ENCODE assay signal across 8 cellular contexts in the genomic region with DNA sequence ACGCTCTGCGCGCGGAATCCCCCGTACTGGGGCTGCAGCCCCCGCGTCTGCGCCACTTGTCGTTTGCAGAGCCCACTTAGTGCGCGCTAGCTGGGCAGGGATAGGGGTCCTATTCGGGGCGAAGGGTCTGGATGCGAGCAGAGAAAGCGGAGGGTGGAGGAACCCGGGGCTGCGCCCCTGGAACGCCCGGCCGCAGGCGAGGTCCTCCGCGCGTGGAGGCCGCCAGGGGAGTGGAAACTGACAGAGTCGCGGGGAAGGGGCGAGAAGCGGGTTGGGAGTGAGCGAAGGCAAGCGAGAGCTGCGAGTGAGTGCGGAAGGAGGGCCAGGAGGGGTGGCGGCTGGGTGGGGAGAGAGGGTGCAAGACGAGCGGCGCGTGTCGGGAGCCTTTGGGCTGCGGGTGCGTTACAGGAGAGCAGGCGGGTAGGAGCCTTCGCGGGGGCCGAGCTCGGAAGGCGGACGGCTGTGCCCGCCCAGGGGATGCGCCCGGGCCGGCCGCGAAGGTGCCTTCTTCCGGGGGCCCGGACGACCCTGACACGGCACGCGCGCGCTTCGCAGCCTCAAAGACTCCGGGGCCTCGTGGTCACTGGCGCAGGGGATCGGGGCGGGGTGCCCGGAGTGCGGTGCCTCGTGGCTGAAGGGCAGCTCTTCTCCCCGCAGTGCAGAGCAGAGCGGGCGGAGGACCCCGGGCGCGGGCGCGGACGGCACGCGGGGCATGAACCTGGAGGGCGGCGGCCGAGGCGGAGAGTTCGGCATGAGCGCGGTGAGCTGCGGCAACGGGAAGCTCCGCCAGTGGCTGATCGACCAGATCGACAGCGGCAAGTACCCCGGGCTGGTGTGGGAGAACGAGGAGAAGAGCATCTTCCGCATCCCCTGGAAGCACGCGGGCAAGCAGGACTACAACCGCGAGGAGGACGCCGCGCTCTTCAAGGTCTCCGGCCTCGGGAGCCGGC. TPM values are rescaled to one million over a fixed set of nuclear protein-coding genes. Genes with fewer than 3 reads are reported as not detected.
DNase-seq lines count a peak whose midpoint lies in the region; ATAC-seq and TF ChIP-seq lines count a peak whose summit lies in the region.

No MANE protein-coding gene starts in this region.

- peak; percentile 57 for DNase-seq in activated CD4-positive, alpha-beta T cell treated with anti-CD3 and anti-CD28 coated beads for 36 hours
- no peak for DNase-seq in activated CD4-positive, alpha-beta T cell treated with anti-CD3 and anti-CD28 coated beads for 1 hour
- DNase-seq in mesenteric fat pad (ENCODE audit: low spot score) (peak; percentile 81), ureter (ENCODE audit: low spot score) (peak; percentile 41), GM10266 (ENCODE audit: extremely low spot score) (no peak)

- H3K9me3 Mint-ChIP-seq in activated CD4-positive, alpha-beta T cell treated with anti-CD3 and anti-CD28 coated beads for 36 hours (ENCODE audit: low read depth), result no peaks in the 10 kb centered on the region
- peaks cover 0 to 4% (median 0%) of the 10 kb centered on the region in 5 experiments for H3K9me3 Mint-ChIP-seq in brain

- CTCF ChIA-PET in activated CD4-positive, alpha-beta T cell treated with anti-CD3 and anti-CD28 coated beads for 36 hours (lab: Charles Lee), result interaction anchor here (0.9 to 2.3 kb wide), 8 partner anchors 10 to 204 kb away, joined by 3 to 12 read pairs (median 4); no protein-coding TSS in a partner anchor

- peaks cover 3% of the 10 kb centered on the region for H3K27me3 Mint-ChIP-seq in activated CD4-positive, alpha-beta T cell treated with anti-CD3 and anti-CD28 coated beads for 36 hours
- peaks cover 95% of the 10 kb centered on the region for H3K27me3 Mint-ChIP-seq in brain

- peak overlapping the region; percentile 88 for H3K27ac Mint-ChIP-seq in activated CD4-positive, alpha-beta T cell treated with anti-CD3 and anti-CD28 coated beads for 36 hours
- no peak overlapping the region for H3K27ac Mint-ChIP-seq in brain

- POLR2A ChIA-PET in activated CD4-positive, alpha-beta T cell treated with anti-CD3 and anti-CD28 coated beads for 36 hours (lab: Charles Lee), result interaction anchor here (0.9 to 7.5 kb wide), 21 partner anchors 10 to 208 kb away, joined by 3 to 121 read pairs (median 8); no protein-coding TSS in a partner anchor

- H3K36me3 Mint-ChIP-seq in activated CD4-positive, alpha-beta T cell treated with anti-CD3 and anti-CD28 coated beads for 36 hours (ENCODE audit: low read depth), result peaks cover 52% of the 10 kb centered on the region
- H3K36me3 Mint-ChIP-seq in brain, result no peaks in the 10 kb centered on the region

- peak overlapping the region; percentile 94 for H3K4me3 Mint-ChIP-seq in activated CD4-positive, alpha-beta T cell treated with anti-CD3 and anti-CD28 coated beads for 36 hours
- H3K4me3 Mint-ChIP-seq in brain, result peak overlapping the region; percentile 57 to 79 (median 71)

- H3K4me1 Mint-ChIP-seq in activated CD4-positive, alpha-beta T cell treated with anti-CD3 and anti-CD28 coated beads for 36 hours, result peaks cover 57% of the 10 kb centered on the region
- peaks cover 19% of the 10 kb centered on the region for H3K4me1 Mint-ChIP-seq in brain

- intact Hi-C loops in activated CD4-positive, alpha-beta T cell treated with anti-CD3 and anti-CD28 coated beads for 36 hours (cut with DNase I, micrococcal nuclease), result loop anchor here (5.0 kb wide), 2 partner anchors 295 to 990 kb away; no protein-coding TSS in a partner anchor

- TF ChIP-seq CTCF in brain (conservative IDR thresholded peaks at IDR 0.05), result no peak
- TF ChIP-seq CTCF in GM10266 (IDR thresholded peaks at IDR 0.05; ENCODE audit: control insufficient read depth, insufficient read depth, low read depth, missing control alignments), result no peak

- no peak for ATAC-seq in activated CD4-positive, alpha-beta T cell treated with anti-CD3 and anti-CD28 coated beads for 36 hours
- ATAC-seq in HG03097 (IDR thresholded peaks at IDR 0.05; ENCODE audit: low FRiP score, unreplicated experiment) (no peak), GM18520 (IDR thresholded peaks at IDR 0.05; ENCODE audit: unreplicated experiment) (no peak)

RNA-seq across cellular contexts. Expression of a gene that starts 1.2 kb away (rescaled TPM):
- total RNA-seq in activated CD4-positive, alpha-beta T cell treated with anti-CD3 and anti-CD28 coated beads for 36 hours, result 100 to 1,000 TPM; 601 to 617 TPM
- 0.08 TPM for polyA plus RNA-seq in brain (ENCODE audit: insufficient read depth, low read depth, low replicate concordance)
- 6.3 TPM for total RNA-seq in mesenteric fat pad
- total RNA-seq in ureter, result 12.1 TPM

Comparison
In these comparisons a context has a peak if more than half of its experiments do, and no peak if none do; other contexts are left out.
1. DNase-seq: peak in activated CD4-positive, alpha-beta T cell treated with anti-CD3 and anti-CD28 coated beads for 36 hours (single experiment), mesenteric fat pad (single experiment) and ureter (single experiment); none in activated CD4-positive, alpha-beta T cell treated with anti-CD3 and anti-CD28 coated beads for 1 hour (single experiment) and GM10266 (single experiment).
2. RNA of a gene that starts 1.2 kb away (total RNA-seq): 601 to 617 TPM in activated CD4-positive, alpha-beta T cell treated with anti-CD3 and anti-CD28 coated beads for 36 hours; 12.1 TPM in ureter (single experiment) and 6.3 TPM in mesenteric fat pad (single experiment); every median in the first group is over 10 times any median in the second.